Comparison of ENCODE assay signal across 21 cellular contexts in the genomic region with DNA sequence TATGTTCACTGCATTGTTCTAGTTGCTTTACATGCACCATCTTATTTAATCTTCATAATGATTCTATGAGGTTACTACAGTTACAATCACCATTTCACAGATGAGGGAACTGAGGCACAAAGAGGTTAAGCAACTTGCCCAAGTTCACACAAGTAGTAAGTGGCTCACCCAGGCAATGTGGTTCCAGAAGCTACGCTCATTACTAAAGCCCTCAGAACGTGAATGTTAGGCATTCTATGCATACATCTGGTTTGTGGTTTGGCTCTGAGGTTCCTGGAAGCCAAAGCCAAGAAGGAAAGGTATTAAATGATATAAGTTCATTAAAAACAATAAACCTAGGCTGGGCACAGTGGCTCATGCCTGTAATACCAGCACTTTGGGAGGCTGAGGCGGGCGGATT. TPM values are rescaled to one million over a fixed set of nuclear protein-coding genes. Genes with fewer than 3 reads are reported as not detected.
DNase-seq lines count a peak whose midpoint lies in the region; ATAC-seq and TF ChIP-seq lines count a peak whose summit lies in the region.
"Had no signal": no experiment of that assay in that cellular context is flagged by ENCODE, and none has a peak within 500 bp of the region (broad histone marks: within the 10 kb centered on the region; RNA-seq: fewer than 3 reads in every experiment).

No MANE protein-coding gene starts in this region.

- CTCF ChIA-PET in AG04449 (lab: Yijun Ruan, JAX): interaction anchor here (1.0 to 1.2 kb wide), 2 partner anchors 9 to 146 kb away, joined by 3 to 5 read pairs; no protein-coding TSS in a partner anchor

- H3K4me3 ChIP-seq in AG04449 (ENCODE audit: low read depth, low read length): no peak overlapping the region

- peaks cover 5% of the 10 kb centered on the region for H3K27me3 ChIP-seq in foreskin keratinocyte

- ATAC-seq in foreskin keratinocyte (no peak), HG03342 (IDR thresholded peaks at IDR 0.05; ENCODE audit: unreplicated experiment) (no peak)
- ATAC-seq: natural killer cell had no signal

- DNase-seq in AG04449 (ENCODE audit: low read depth, low spot score) (peak; percentile 83), HCEC 1CT (peak; percentile 66), astrocyte of the hippocampus (ENCODE audit: low read depth, low spot score) (peak; percentile 95), foreskin keratinocyte (peak; percentile 66 to 74), cerebellar cortex (ENCODE audit: low spot score) (no peak)
- DNase-seq in activated T-cell treated with anti-CD3 and anti-CD28 coated beads, Interleukin-2, amount 50 U/mL, for 48 hours: no peak
- no peak for DNase-seq in effector CD4-positive, alpha-beta T cell
- DNase-seq: activated CD4-positive, alpha-beta T cell treated with anti-CD3 and anti-CD28 coated beads for 1 hour; activated CD8-positive, alpha-beta memory T cell treated with anti-CD3 and anti-CD28 coated beads, Interleukin-2, amount 50 U/mL, for 48 hours; activated naive CD4-positive, alpha-beta T cell treated with anti-CD3 and anti-CD28 coated beads, Interleukin-2, amount 10 ng/mL, durations not matched to agents 7 days and 5 days; AML-193; Calu3; natural killer cell; NCI-H2171 had no signal

- POLR2A ChIA-PET in AG04449 (lab: Yijun Ruan, JAX): no interaction called here

- TF ChIP-seq CTCF in AG04449 (IDR thresholded peaks at IDR 0.05; ENCODE audit: insufficient read depth, low read length, missing control alignments) (no peak), foreskin keratinocyte (conservative IDR thresholded peaks at IDR 0.05) (no peak)

- H3K27ac ChIP-seq in foreskin keratinocyte: no peak overlapping the region
- H3K27ac ChIP-seq: RWPE1 had no signal

- H3K4me1 ChIP-seq in foreskin keratinocyte: no peaks in the 10 kb centered on the region

RNA-seq across cellular contexts. Expression of gene VRTN, which starts 14.4 kb away (rescaled TPM):
- not detected in 2 replicates for total RNA-seq in foreskin keratinocyte
- polyA plus RNA-seq in foreskin keratinocyte: not detected in 2 replicates
- total RNA-seq: Calu3; endothelial cell of umbilical vein; liver; natural killer cell; pulmonary artery endothelial cell; T-helper 2 cell treated with Interferon-gamma antibody and Interleukin-4, amounts not matched to agents 100 ng/mL and 5 ng/mL, for 36 hours; temporal lobe had no signal
- polyA plus RNA-seq: liver had no signal

RNA-seq across cellular contexts. Expression of gene ABCD4, which starts 31.2 kb away (rescaled TPM):
- 14.9 and 16.3 TPM in 2 replicates for total RNA-seq in foreskin keratinocyte
- 19.3 and 20.0 TPM in 2 replicates for polyA plus RNA-seq in foreskin keratinocyte

Comparison
In these comparisons a context has a peak if more than half of its experiments do, and no peak if none do; other contexts are left out.
1. DNase-seq: peak in AG04449 (single experiment), HCEC 1CT (single experiment), astrocyte of the hippocampus (single experiment) and foreskin keratinocyte (2 of 2); none in activated T-cell treated with anti-CD3 and anti-CD28 coated beads, Interleukin-2, amount 50 U/mL, for 48 hours (0 of 2), effector CD4-positive, alpha-beta T cell (single experiment) and cerebellar cortex (single experiment).